Comparison of ENCODE assay signal across 9 cellular contexts in the genomic region with DNA sequence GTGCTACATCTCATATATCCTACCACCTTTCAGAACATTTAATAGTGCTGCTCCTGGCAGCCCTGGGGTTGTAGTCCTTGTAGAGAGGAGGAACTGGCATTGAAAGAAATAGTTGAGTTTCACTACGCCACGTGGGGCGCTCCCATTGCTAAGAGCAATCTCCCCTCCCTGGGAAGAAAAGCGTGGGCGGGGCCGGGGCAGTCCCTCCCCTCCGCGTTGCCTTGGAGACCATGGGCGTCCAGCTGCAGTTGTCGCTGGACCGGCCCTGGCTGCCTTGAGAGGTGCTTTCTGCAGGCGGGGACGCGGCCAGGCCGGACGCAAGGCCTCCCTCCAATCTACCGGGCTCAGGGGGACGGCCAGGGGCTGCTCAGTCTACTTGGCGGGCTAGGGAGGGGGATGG. TPM values are rescaled to one million over a fixed set of nuclear protein-coding genes. Genes with fewer than 3 reads are reported as not detected.
DNase-seq lines count a peak whose midpoint lies in the region; ATAC-seq lines count a peak whose summit lies in the region.
"Had no signal": no experiment of that assay in that cellular context is flagged by ENCODE, and none has a peak within 500 bp of the region (broad histone marks: within the 10 kb centered on the region; RNA-seq: fewer than 3 reads in every experiment).

No MANE protein-coding gene starts in this region.

- ATAC-seq in left colon (peak; percentile 100), HG03439 (IDR thresholded peaks at IDR 0.05; ENCODE audit: unreplicated experiment) (no peak), GM18861 (IDR thresholded peaks at IDR 0.05; ENCODE audit: unreplicated experiment) (no peak), GM19455 (IDR thresholded peaks at IDR 0.05; ENCODE audit: unreplicated experiment) (no peak)
- peak; percentile 24 for ATAC-seq in stimulated activated memory B cell treated with anti-CD40 and anti-IgM and Interleukin-4, amounts not matched to agents 10 μg/mL and 1 μg/mL and 100 μg/mL, for 72 hours

- H3K27ac ChIP-seq in HUES48 (ENCODE audit: low read depth, low read length), result peak overlapping the region; percentile 42

- intact Hi-C loops in left colon (cut with DNase I, micrococcal nuclease), result no loop called here

- H3K9me3 Mint-ChIP-seq in stimulated activated memory B cell treated with anti-CD40 and anti-IgM and Interleukin-4, amounts not matched to agents 10 μg/mL and 1 μg/mL and 100 μg/mL, for 72 hours, result peaks cover 4% of the 10 kb centered on the region

- H3K27me3 Mint-ChIP-seq in stimulated activated memory B cell treated with anti-CD40 and anti-IgM and Interleukin-4, amounts not matched to agents 10 μg/mL and 1 μg/mL and 100 μg/mL, for 72 hours, result no peaks in the 10 kb centered on the region
- H3K27me3 Mint-ChIP-seq: brain had no signal

- peak overlapping the region; percentile 53 for H3K4me3 ChIP-seq in HUES48 (ENCODE audit: low read depth, low read length)

- no peak overlapping the region for H3K4me3 Mint-ChIP-seq in stimulated activated memory B cell treated with anti-CD40 and anti-IgM and Interleukin-4, amounts not matched to agents 10 μg/mL and 1 μg/mL and 100 μg/mL, for 72 hours
- H3K4me3 Mint-ChIP-seq: brain had no signal

- H3K4me1 ChIP-seq in HUES48 (ENCODE audit: control insufficient read depth, insufficient read depth, low read length), result peaks cover 7% of the 10 kb centered on the region

- peaks cover 24% of the 10 kb centered on the region for H3K36me3 Mint-ChIP-seq in stimulated activated memory B cell treated with anti-CD40 and anti-IgM and Interleukin-4, amounts not matched to agents 10 μg/mL and 1 μg/mL and 100 μg/mL, for 72 hours

- H3K4me1 Mint-ChIP-seq in stimulated activated memory B cell treated with anti-CD40 and anti-IgM and Interleukin-4, amounts not matched to agents 10 μg/mL and 1 μg/mL and 100 μg/mL, for 72 hours, result no peaks in the 10 kb centered on the region
- H3K4me1 Mint-ChIP-seq: brain had no signal

- peak; percentile 80 for DNase-seq in dermis blood vessel endothelial cell
- DNase-seq in left colon, result peak; percentile 48 to 82
- no peak for DNase-seq in NCI-H187 (lab: John Stamatoyannopoulos, UW)

- H3K27me3 ChIP-seq in HUES48 (ENCODE audit: control insufficient read depth, insufficient read depth, low read length), result no peaks in the 10 kb centered on the region; the same call in 1 of the 2 replicates

- H3K9ac ChIP-seq in HUES48 (ENCODE audit: low read depth, low read length), result no peak overlapping the region; the same call in 1 of the 2 replicates

- no peaks in the 10 kb centered on the region for H3K36me3 ChIP-seq in HUES48 (ENCODE audit: control insufficient read depth, insufficient read depth, low read length)

- no peak overlapping the region for H3K27ac Mint-ChIP-seq in stimulated activated memory B cell treated with anti-CD40 and anti-IgM and Interleukin-4, amounts not matched to agents 10 μg/mL and 1 μg/mL and 100 μg/mL, for 72 hours

- H3K9me3 ChIP-seq in HUES48 (ENCODE audit: control insufficient read depth, insufficient read depth, low read length), result no peaks in the 10 kb centered on the region; the same call in 1 of the 2 replicates

RNA-seq across cellular contexts. Expression of a gene that starts 0.4 kb away (rescaled TPM):
- total RNA-seq in dermis blood vessel endothelial cell, result 0.37 and 1.4 TPM in 2 replicates
- 1 to 10 TPM; 1.2 to 2.0 TPM for total RNA-seq in left colon

Comparison
In these comparisons a context has a peak if more than half of its experiments do, and no peak if none do; other contexts are left out.
1. DNase-seq: peak in dermis blood vessel endothelial cell (single experiment) and left colon (2 of 2); none in NCI-H187 (0 of 2).
2. ATAC-seq: peak in left colon (single experiment) and stimulated activated memory B cell treated with anti-CD40 and anti-IgM and Interleukin-4, amounts not matched to agents 10 μg/mL and 1 μg/mL and 100 μg/mL, for 72 hours (single experiment); none in HG03439 (single experiment), GM18861 (single experiment) and GM19455 (single experiment).